33 cellular contexts compared by ENCODE assay signal in genomic region chr2:195456765-195457164, GRCh38.
"Had no signal": no experiment of that assay in that cellular context is flagged by ENCODE, and none has a peak within 500 bp of the region (broad histone marks: within the 10 kb centered on the region; RNA-seq: fewer than 3 reads in every experiment).

No MANE protein-coding gene starts in this region.

- H3K4me1 Mint-ChIP-seq: central memory CD8-positive, alpha-beta T cell had no signal

- DNase-seq: activated B cell treated with CpG ODN at 0.5 μM for 24 hours; activated CD4-positive, alpha-beta T cell treated with anti-CD3 and anti-CD28 coated beads for 4 hours; activated CD4-positive, CD25-positive, alpha-beta regulatory T cell treated with anti-CD3 and anti-CD28 coated beads, Interleukin-2, amount 50 U/mL, for 72 hours; activated CD8-positive, alpha-beta T cell treated with anti-CD3 and anti-CD28 coated beads for 36 hours; activated effector memory CD4-positive, alpha-beta T cell treated with anti-CD3 and anti-CD28 coated beads, Interleukin-2, amount 50 U/mL, for 16 hours; activated naive CD4-positive, alpha-beta T cell; activated naive CD8-positive, alpha-beta T cell treated with anti-CD3 and anti-CD28 coated beads, Interleukin-2, amount 10 ng/mL, durations not matched to agents 7 days and 5 days; activated T-cell treated with anti-CD3 and anti-CD28 coated beads, Interleukin-2, amount 50 U/mL, for 1 hour; activated T-cell treated with anti-CD3 and anti-CD28 coated beads, Interleukin-2, amount 50 U/mL, for 72 hours; amygdala; dermis blood vessel endothelial cell; Kasumi-1; KG1; MM.1S; MV-4-11; NCI-H1092; NCI-H1417 treated with DMSO at 0.1 percent for 48 hours; NCI-H1694 treated with DMSO at 0.1 percent for 48 hours; NCI-H2029; NCI-H345; NCI-H510A; NCI-H526; PC-9; Right ventricle myocardium superior had no signal

- H3K27ac Mint-ChIP-seq: activated B cell treated with CpG ODN at 0.5 μM for 24 hours; activated CD8-positive, alpha-beta T cell treated with anti-CD3 and anti-CD28 coated beads for 36 hours; activated naive CD4-positive, alpha-beta T cell treated with anti-CD3 and anti-CD28 coated beads, Interleukin-2, amount 50 U/mL, for 24 hours; activated naive CD8-positive, alpha-beta T cell treated with anti-CD3 and anti-CD28 coated beads, Interleukin-2, amount 10 ng/mL, durations not matched to agents 7 days and 5 days; activated T-cell treated with anti-CD3 and anti-CD28 coated beads, Interleukin-2, amount 50 U/mL, for 72 hours; activated T-helper 17 cell treated with anti-CD3 and anti-CD28 coated beads, Interleukin-2, amount 50 U/mL, for 72 hours; IgD-negative memory B cell; T-helper 1 cell treated with Interleukin-12 subunit alpha and Interleukin-12 subunit beta and Interleukin-4 antibody, amounts not matched to agents 30 μg/mL and 1 μg/mL, for 36 hours; T-helper 2 cell treated with Interferon-gamma antibody and Interleukin-4, amounts not matched to agents 5 μg/mL and 100 μg/mL, for 36 hours had no signal

- H2AFZ ChIP-seq: PC-9 had no signal

- H3K27me3 ChIP-seq: ascending aorta, cardiac muscle cell had no signal

- H3K4me2 ChIP-seq: PC-9 had no signal

- ATAC-seq: activated CD8-positive, alpha-beta T cell treated with anti-CD3 and anti-CD28 coated beads for 36 hours; activated T-cell treated with anti-CD3 and anti-CD28 coated beads, Interleukin-2, amount 50 U/mL, for 72 hours; activated T-helper 17 cell treated with anti-CD3 and anti-CD28 coated beads, Interleukin-2, amount 50 U/mL, for 72 hours had no signal

- H3K36me3 Mint-ChIP-seq: IgD-negative memory B cell had no signal

- H3K4me3 Mint-ChIP-seq: activated B cell treated with CpG ODN at 0.5 μM for 24 hours; activated CD8-positive, alpha-beta T cell treated with anti-CD3 and anti-CD28 coated beads for 36 hours; activated naive CD4-positive, alpha-beta T cell treated with anti-CD3 and anti-CD28 coated beads, Interleukin-2, amount 50 U/mL, for 24 hours; activated naive CD8-positive, alpha-beta T cell treated with anti-CD3 and anti-CD28 coated beads, Interleukin-2, amount 10 ng/mL, durations not matched to agents 7 days and 5 days; activated T-cell treated with anti-CD3 and anti-CD28 coated beads, Interleukin-2, amount 50 U/mL, for 72 hours; activated T-helper 17 cell treated with anti-CD3 and anti-CD28 coated beads, Interleukin-2, amount 50 U/mL, for 72 hours; central memory CD8-positive, alpha-beta T cell; IgD-negative memory B cell; T-helper 1 cell treated with Interleukin-12 subunit alpha and Interleukin-12 subunit beta and Interleukin-4 antibody, amounts not matched to agents 30 μg/mL and 1 μg/mL, for 36 hours; T-helper 2 cell treated with Interferon-gamma antibody and Interleukin-4, amounts not matched to agents 5 μg/mL and 100 μg/mL, for 36 hours had no signal

- H3K9me3 ChIP-seq: ascending aorta had no signal

- H3K9me3 Mint-ChIP-seq: activated B cell treated with CpG ODN at 0.5 μM for 24 hours; activated CD8-positive, alpha-beta T cell treated with anti-CD3 and anti-CD28 coated beads for 36 hours; central memory CD8-positive, alpha-beta T cell had no signal

- H3K4me3 ChIP-seq: ascending aorta, cardiac muscle cell, coronary artery, PC-9 had no signal

- H3K4me1 ChIP-seq: ascending aorta had no signal

- H3K36me3 ChIP-seq: ascending aorta, cardiac muscle cell had no signal

- H3K27me3 Mint-ChIP-seq: activated B cell treated with CpG ODN at 0.5 μM for 24 hours; activated CD8-positive, alpha-beta T cell treated with anti-CD3 and anti-CD28 coated beads for 36 hours; activated naive CD4-positive, alpha-beta T cell treated with anti-CD3 and anti-CD28 coated beads, Interleukin-2, amount 50 U/mL, for 24 hours; activated naive CD8-positive, alpha-beta T cell treated with anti-CD3 and anti-CD28 coated beads, Interleukin-2, amount 10 ng/mL, durations not matched to agents 7 days and 5 days; activated T-helper 17 cell treated with anti-CD3 and anti-CD28 coated beads, Interleukin-2, amount 50 U/mL, for 72 hours; central memory CD8-positive, alpha-beta T cell; IgD-negative memory B cell had no signal
